ENCODE assay signal across 10 cellular contexts in genomic region chr15:95557226-95558046, GRCh38.
A peak's percentile ranks its signal among the peaks of the same experiment; 100 is the strongest.
DNase-seq lines count a peak whose midpoint lies in the region; ATAC-seq, FAIRE-seq and TF ChIP-seq lines count a peak whose summit lies in the region.
"Had no signal": no experiment of that assay in that cellular context is flagged by ENCODE, and none has a peak within 500 bp of the region (broad histone marks: within the 10 kb centered on the region; RNA-seq: fewer than 3 reads in every experiment).

No MANE protein-coding gene starts in this region.

- peak overlapping the region; percentile 1 for H3K4me2 ChIP-seq in keratinocyte (ENCODE audit: control insufficient read depth, extremely low read depth, insufficient read depth, low read depth, low read length)

- H3K4me1 ChIP-seq in ACC112 (ENCODE audit: control insufficient read depth, insufficient read depth, low read length, unreplicated experiment) (peaks cover 42% of the 10 kb centered on the region), adipocyte (ENCODE audit: control insufficient read depth, insufficient read depth, low read length) (peaks cover 47% of the 10 kb centered on the region), keratinocyte (ENCODE audit: control insufficient read depth, extremely low read depth, insufficient read depth, low read length) (peaks cover 21% of the 10 kb centered on the region), gastrocnemius medialis (no peaks in the 10 kb centered on the region)
- H3K4me1 ChIP-seq: right lobe of liver had no signal

- FAIRE-seq in keratinocyte (lab: Jason Lieb, UNC): peak; percentile 97
- no peak for FAIRE-seq in D721Med (lab: Jason Lieb, UNC)

- H3K36me3 ChIP-seq in ACC112 (ENCODE audit: insufficient read depth, low read length) (no peaks in the 10 kb centered on the region), adipocyte (ENCODE audit: control insufficient read depth, insufficient read depth, low read length, severe bottlenecking) (no peaks in the 10 kb centered on the region), keratinocyte (ENCODE audit: control insufficient read depth in 2 of 2, extremely low read depth in 1 of 2, insufficient read depth in 2 of 2, low read length in 2 of 2) (no peaks in the 10 kb centered on the region), gastrocnemius medialis (no peaks in the 10 kb centered on the region)
- H3K36me3 ChIP-seq: right lobe of liver had no signal

- H3K4me3 ChIP-seq in ACC112 (ENCODE audit: low read depth, low read length) (peak overlapping the region; percentile 12; the same call in 1 of the 2 replicates), adipocyte (ENCODE audit: low read length) (peak overlapping the region; percentile 22), keratinocyte (ENCODE audit: control insufficient read depth in 2 of 3, extremely low read depth in 1 of 3, insufficient read depth in 2 of 3, low read depth in 1 of 3, low read length in 3 of 3) (no peak overlapping the region), gastrocnemius medialis (no peak overlapping the region)
- H3K4me3 ChIP-seq: right lobe of liver had no signal

- H3K27me3 ChIP-seq in ACC112 (ENCODE audit: insufficient read depth, low read length): no peaks in the 10 kb centered on the region
- H3K27me3 ChIP-seq in adipocyte (replicated peaks; ENCODE audit: control insufficient read depth, insufficient read depth, low read length): no peaks in the 10 kb centered on the region
- H3K27me3 ChIP-seq in keratinocyte (ENCODE audit: control insufficient read depth, extremely low read depth, insufficient read depth, low read length): no peaks in the 10 kb centered on the region
- no peaks in the 10 kb centered on the region for H3K27me3 ChIP-seq in gastrocnemius medialis
- H3K27me3 ChIP-seq: right lobe of liver had no signal

- no peak for ATAC-seq in gastrocnemius medialis

- dilution Hi-C loops in keratinocyte (cut with MboI; ENCODE audit: extremely low pct_ligation_motif_present, low sequenced_read_pairs): no loop called here

- intact Hi-C loops in gastrocnemius medialis (cut with DNase I; ENCODE audit: low total_unique reads): no loop called here

- no peaks in the 10 kb centered on the region for H3K9me3 ChIP-seq in adipocyte (ENCODE audit: control insufficient read depth, low read length)
- no peaks in the 10 kb centered on the region for H3K9me3 ChIP-seq in keratinocyte (ENCODE audit: control insufficient read depth, low read depth, low read length)
- H3K9me3 ChIP-seq in gastrocnemius medialis: no peaks in the 10 kb centered on the region
- H3K9me3 ChIP-seq: right lobe of liver had no signal

- peak overlapping the region; percentile 84 for H3K27ac ChIP-seq in ACC112 (ENCODE audit: low read depth, low read length)
- H3K27ac ChIP-seq in keratinocyte (ENCODE audit: control insufficient read depth, insufficient read depth, low read length): peak overlapping the region; percentile 79
- peak overlapping the region in 2 of 4 donors; percentile 5 to 9 for H3K27ac ChIP-seq in gastrocnemius medialis
- H3K27ac ChIP-seq: right lobe of liver had no signal

- TF ChIP-seq POLR2A in gastrocnemius medialis (IDR thresholded peaks at IDR 0.05): no peak

- POLR2A ChIA-PET in HEK293T (lab: Yijun Ruan, JAX): interaction anchor here (0.6 to 1.4 kb wide), 7 partner anchors 13 to 801 kb away, joined by 3 to 6 read pairs (median 3); no protein-coding TSS in a partner anchor

- H3K79me2 ChIP-seq in ACC112 (ENCODE audit: control insufficient read depth, insufficient read depth, low read length, unreplicated experiment) (no peaks in the 10 kb centered on the region), keratinocyte (ENCODE audit: control insufficient read depth, insufficient read depth, low read length) (no peaks in the 10 kb centered on the region)

- CTCF ChIA-PET in HEK293T (lab: Yijun Ruan, JAX): interaction anchor here (0.7 kb wide), 1 partner anchor 493 kb away, joined by 3 read pairs; no protein-coding TSS in a partner anchor

- peak overlapping the region; percentile 90 for H2AFZ ChIP-seq in ACC112 (ENCODE audit: low read length, unreplicated experiment)
- H2AFZ ChIP-seq in keratinocyte (ENCODE audit: control insufficient read depth, low read length): peak overlapping the region; percentile 17

- TF ChIP-seq CTCF in keratinocyte (optimal IDR thresholded peaks at IDR 0.05 in 1 of 3, IDR thresholded peaks at IDR 0.05 in 1 of 3, conservative IDR thresholded peaks at IDR 0.05 in 1 of 3; ENCODE audit: extremely low read depth in 1 of 3, insufficient read depth in 2 of 3, low read length in 3 of 3): no peak
- no peak for TF ChIP-seq CTCF in D721Med (IDR thresholded peaks at IDR 0.05; ENCODE audit: insufficient read depth, missing control alignments)
- TF ChIP-seq CTCF in gastrocnemius medialis (IDR thresholded peaks at IDR 0.05 in 4 of 5, conservative IDR thresholded peaks at IDR 0.05 in 1 of 5): no peak

- H4K20me1 ChIP-seq in keratinocyte (ENCODE audit: control insufficient read depth, extremely low read depth, insufficient read depth, low read length): no peaks in the 10 kb centered on the region

- H3K9me1 ChIP-seq in keratinocyte (ENCODE audit: control insufficient read depth, extremely low read depth, insufficient read depth, low read length): no peaks in the 10 kb centered on the region

- DNase-seq in HEK293T (ENCODE audit: extremely low spot score) (peak; percentile 55), adipocyte (ENCODE audit: low read depth) (peak; percentile 84), keratinocyte (ENCODE audit: low read depth, low spot score) (peak; percentile 56), NCI-H2171 treated with DMSO at 0.1 percent for 48 hours (lab: John Stamatoyannopoulos, UW) (no peak), D721Med (ENCODE audit: insufficient read length, low spot score) (no peak), gastrocnemius medialis (no peak), HuH-7.5 (ENCODE audit: low spot score) (no peak)
- DNase-seq: activated effector memory CD4-positive, alpha-beta T cell treated with anti-CD3 and anti-CD28 coated beads, Interleukin-2, amount 50 U/mL, for 16 hours; right lobe of liver had no signal

- in situ Hi-C loops in gastrocnemius medialis (cut with MboI; ENCODE audit: low sequenced_read_pairs in 4 of 4): no loop called here

- H3K9ac ChIP-seq in adipocyte (ENCODE audit: low read length) (peak overlapping the region; percentile 69), keratinocyte (ENCODE audit: control insufficient read depth, extremely low read depth, insufficient read depth, low read length) (no peak overlapping the region)

TF ChIP-seq in HEK293T, 16 proteins besides CTCF, POLR2A, EP300 and RAD21:
- TF ChIP-seq L3MBTL2 (conservative IDR thresholded peaks at IDR 0.05) (peak; percentile 93), SUZ12 (IDR thresholded peaks at IDR 0.05) (no peak), NFRKB (IDR thresholded peaks at IDR 0.05) (no peak), CTBP1 (IDR thresholded peaks at IDR 0.05; ENCODE audit: borderline replicate concordance) (peak; percentile 54; the same call in 1 of the 2 replicates), BHLHE40 (IDR thresholded peaks at IDR 0.05; ENCODE audit: borderline replicate concordance) (no peak)

Comparison
In these comparisons a context has a peak if more than half of its experiments do, and no peak if none do; other contexts are left out.
1. H3K4me3 ChIP-seq: peak in ACC112 (single experiment) and adipocyte (single experiment); none in keratinocyte (0 of 3) and gastrocnemius medialis (0 of 4).
2. DNase-seq: peak in HEK293T (single experiment), adipocyte (single experiment) and keratinocyte (single experiment); none in NCI-H2171 treated with DMSO at 0.1 percent for 48 hours (single experiment), D721Med (single experiment), gastrocnemius medialis (0 of 2) and HuH-7.5 (single experiment).